9 cellular contexts compared by ENCODE assay signal in the genomic region with DNA sequence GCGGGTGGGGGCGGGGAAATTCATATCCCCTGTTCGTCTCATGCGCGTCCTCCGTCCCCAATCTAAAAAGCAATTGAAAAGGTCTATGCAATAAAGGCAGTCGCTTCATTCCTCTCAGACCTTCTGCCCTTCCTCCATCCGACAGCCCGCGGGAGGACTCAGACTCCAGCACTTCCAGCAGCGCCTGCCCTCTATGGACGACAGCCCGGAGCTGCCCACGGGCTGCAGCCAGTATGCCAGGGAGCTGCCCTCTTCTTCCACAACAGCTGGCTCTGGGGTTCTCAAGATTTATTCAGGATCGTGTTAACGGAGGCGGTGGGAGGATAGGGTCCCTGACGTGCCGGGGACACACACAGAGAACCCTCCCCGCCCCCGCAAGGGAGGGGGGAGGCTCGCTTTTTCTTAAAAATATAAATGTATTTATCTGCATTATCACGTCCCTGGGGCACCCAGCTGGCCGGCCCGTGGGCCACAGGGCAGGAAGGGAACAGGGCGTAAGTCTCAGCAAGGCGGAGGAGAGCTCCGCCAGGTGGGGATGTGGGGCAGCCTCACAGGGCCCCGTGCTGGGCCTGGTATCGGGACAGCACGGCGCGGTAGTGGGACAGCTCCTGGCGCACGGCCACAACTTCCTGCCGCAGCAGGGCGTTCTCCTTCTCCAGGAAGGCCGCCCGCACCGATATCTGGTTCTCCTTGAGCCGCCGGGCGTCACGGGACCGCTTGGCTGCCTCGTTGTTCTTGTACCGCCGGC. TPM values are rescaled to one million over a fixed set of nuclear protein-coding genes. Genes with fewer than 3 reads are reported as not detected.
DNase-seq lines count a peak whose midpoint lies in the region; ATAC-seq and TF ChIP-seq lines count a peak whose summit lies in the region.
"Had no signal": no experiment of that assay in that cellular context is flagged by ENCODE, and none has a peak within 500 bp of the region (broad histone marks: within the 10 kb centered on the region; RNA-seq: fewer than 3 reads in every experiment).

No MANE protein-coding gene starts in this region.

- H3K4me3 Mint-ChIP-seq in T-helper 2 cell treated with Interferon-gamma antibody and Interleukin-4, amounts not matched to agents 5 μg/mL and 100 μg/mL, for 36 hours: no peak overlapping the region
- peak overlapping the region; percentile 67 for H3K4me3 Mint-ChIP-seq in endothelial cell (ENCODE audit: unreplicated experiment)
- no peak overlapping the region for H3K4me3 Mint-ChIP-seq in natural killer cell treated with Interleukin-12 subunit alpha and Interleukin-12 subunit beta and Interleukin-15 and Interleukin-18, amount 100 ng/mL, for 72 hours

- no peak overlapping the region for H3K4me3 ChIP-seq in muscle layer of colon (ENCODE audit: low read depth in 1 of 2, low read length in 2 of 2)
- H3K4me3 ChIP-seq in upper lobe of left lung: peak overlapping the region in 1 of 4 donors; percentile 4
- H3K4me3 ChIP-seq: SJSA1 had no signal

- no peak overlapping the region for H3K9ac ChIP-seq in muscle layer of colon (ENCODE audit: low read length)

- no peak for TF ChIP-seq EP300 in upper lobe of left lung (IDR thresholded peaks at IDR 0.05)

- H3K36me3 Mint-ChIP-seq in T-helper 2 cell treated with Interferon-gamma antibody and Interleukin-4, amounts not matched to agents 5 μg/mL and 100 μg/mL, for 36 hours (ENCODE audit: low read depth): peaks cover 16% of the 10 kb centered on the region
- H3K36me3 Mint-ChIP-seq in endothelial cell (ENCODE audit: low read depth, unreplicated experiment): no peaks in the 10 kb centered on the region
- no peaks in the 10 kb centered on the region for H3K36me3 Mint-ChIP-seq in natural killer cell treated with Interleukin-12 subunit alpha and Interleukin-12 subunit beta and Interleukin-15 and Interleukin-18, amount 100 ng/mL, for 72 hours

- H3K4me1 ChIP-seq in muscle layer of colon (ENCODE audit: insufficient read depth, low read length) (peaks cover 54% of the 10 kb centered on the region), upper lobe of left lung (peaks cover 53 to 61% (median 56%) of the 10 kb centered on the region in 4 donors)

- H3K9me3 Mint-ChIP-seq in T-helper 2 cell treated with Interferon-gamma antibody and Interleukin-4, amounts not matched to agents 5 μg/mL and 100 μg/mL, for 36 hours: no peaks in the 10 kb centered on the region
- no peaks in the 10 kb centered on the region for H3K9me3 Mint-ChIP-seq in endothelial cell (ENCODE audit: unreplicated experiment)
- no peaks in the 10 kb centered on the region for H3K9me3 Mint-ChIP-seq in natural killer cell treated with Interleukin-12 subunit alpha and Interleukin-12 subunit beta and Interleukin-15 and Interleukin-18, amount 100 ng/mL, for 72 hours

- H3K27me3 Mint-ChIP-seq in T-helper 2 cell treated with Interferon-gamma antibody and Interleukin-4, amounts not matched to agents 5 μg/mL and 100 μg/mL, for 36 hours (ENCODE audit: low read depth): no peaks in the 10 kb centered on the region
- H3K27me3 Mint-ChIP-seq in endothelial cell (ENCODE audit: unreplicated experiment): peaks cover 18% of the 10 kb centered on the region
- H3K27me3 Mint-ChIP-seq in natural killer cell treated with Interleukin-12 subunit alpha and Interleukin-12 subunit beta and Interleukin-15 and Interleukin-18, amount 100 ng/mL, for 72 hours: no peaks in the 10 kb centered on the region

- 34 to 35% methylated on average over 34 to 47 of the region's 48 CpGs for WGBS in upper lobe of left lung, 2 donors

- H3K27me3 ChIP-seq in muscle layer of colon (ENCODE audit: control insufficient read depth in 1 of 2, insufficient read depth in 2 of 2, low read length in 2 of 2): no peaks in the 10 kb centered on the region
- no peaks in the 10 kb centered on the region for H3K27me3 ChIP-seq in upper lobe of left lung
- H3K27me3 ChIP-seq: SJSA1 had no signal

- H3K27ac Mint-ChIP-seq in T-helper 2 cell treated with Interferon-gamma antibody and Interleukin-4, amounts not matched to agents 5 μg/mL and 100 μg/mL, for 36 hours: peak overlapping the region; percentile 41
- peak overlapping the region; percentile 83 for H3K27ac Mint-ChIP-seq in endothelial cell (ENCODE audit: unreplicated experiment)
- no peak overlapping the region for H3K27ac Mint-ChIP-seq in natural killer cell treated with Interleukin-12 subunit alpha and Interleukin-12 subunit beta and Interleukin-15 and Interleukin-18, amount 100 ng/mL, for 72 hours

- H3K9me3 ChIP-seq in muscle layer of colon (ENCODE audit: low read length) (no peaks in the 10 kb centered on the region), upper lobe of left lung (no peaks in the 10 kb centered on the region)
- H3K9me3 ChIP-seq: SJSA1 had no signal

- peak overlapping the region; percentile 41 for H3K27ac ChIP-seq in muscle layer of colon (ENCODE audit: low read depth, low read length)
- peak overlapping the region; percentile 70 to 94 (median 78) for H3K27ac ChIP-seq in upper lobe of left lung
- H3K27ac ChIP-seq: SJSA1 had no signal

- no peak for TF ChIP-seq POLR2A in upper lobe of left lung (IDR thresholded peaks at IDR 0.05)

- TF ChIP-seq CTCF in endothelial cell (IDR thresholded peaks at IDR 0.05; ENCODE audit: unreplicated experiment) (no peak), upper lobe of left lung (IDR thresholded peaks at IDR 0.05) (peak in 2 of 6 experiments; percentile 19 to 28)

- H3K4me1 Mint-ChIP-seq in T-helper 2 cell treated with Interferon-gamma antibody and Interleukin-4, amounts not matched to agents 5 μg/mL and 100 μg/mL, for 36 hours (ENCODE audit: low read depth): peaks cover 17% of the 10 kb centered on the region
- H3K4me1 Mint-ChIP-seq in endothelial cell (ENCODE audit: unreplicated experiment): peaks cover 7% of the 10 kb centered on the region
- peaks cover 15 to 30% of the 10 kb centered on the region in 2 donors for H3K4me1 Mint-ChIP-seq in natural killer cell treated with Interleukin-12 subunit alpha and Interleukin-12 subunit beta and Interleukin-15 and Interleukin-18, amount 100 ng/mL, for 72 hours (ENCODE audit: low read depth in 2 of 2)

- no peak for DNase-seq in T-helper 2 cell treated with Interferon-gamma antibody and Interleukin-4, amounts not matched to agents 5 μg/mL and 100 μg/mL, for 36 hours (ENCODE audit: low spot score)
- DNase-seq in T-helper 2 cell (no peak), endothelial cell (ENCODE audit: low spot score) (peak; percentile 61), upper lobe of left lung (peak; percentile 80 to 88), GDM1 (lab: John Stamatoyannopoulos, UW) (no peak)
- no peak for DNase-seq in natural killer cell treated with Interleukin-12 subunit alpha and Interleukin-12 subunit beta and Interleukin-15 and Interleukin-18, amount 100 ng/mL, for 72 hours (ENCODE audit: low spot score)

- H3K36me3 ChIP-seq in muscle layer of colon (ENCODE audit: insufficient read depth, low read length) (peaks cover 44% of the 10 kb centered on the region), upper lobe of left lung (peaks cover 0 to 25% (median 6%) of the 10 kb centered on the region in 4 donors)

- no peak for ATAC-seq in upper lobe of left lung (ENCODE audit: low FRiP score in 2 of 2)
- no peak for ATAC-seq in natural killer cell treated with Interleukin-12 subunit alpha and Interleukin-12 subunit beta and Interleukin-15 and Interleukin-18, amount 100 ng/mL, for 72 hours
- ATAC-seq in HG03521 (IDR thresholded peaks at IDR 0.05; ENCODE audit: unreplicated experiment): no peak

RNA-seq across cellular contexts. Expression of gene DBP, which starts 6.7 kb away (rescaled TPM):
- total RNA-seq in endothelial cell (ENCODE audit: unreplicated experiment) (4.3 TPM), upper lobe of left lung (10 to 100 TPM in 3 of 6 donors, 1 to 10 TPM in 3; 5.2 to 25.4 (median 10.0) TPM)
- total RNA-seq in natural killer cell treated with Interleukin-12 subunit alpha and Interleukin-12 subunit beta and Interleukin-15 and Interleukin-18, amount 100 ng/mL, for 72 hours: 1 to 10 TPM; 3.8 to 3.9 TPM

RNA-seq across cellular contexts. Expression of gene SPHK2, which starts 11.2 kb away (rescaled TPM):
- total RNA-seq in endothelial cell (ENCODE audit: unreplicated experiment) (24.7 TPM), upper lobe of left lung (10 to 100 TPM in 5 of 6 donors, 1 to 10 TPM in 1; 9.1 to 50.3 (median 26.8) TPM)
- 10 to 100 TPM; 37.9 to 71.4 TPM for total RNA-seq in natural killer cell treated with Interleukin-12 subunit alpha and Interleukin-12 subunit beta and Interleukin-15 and Interleukin-18, amount 100 ng/mL, for 72 hours

RNA-seq across cellular contexts. Expression of gene RPL18, which starts 11.5 kb away (rescaled TPM):
- total RNA-seq in endothelial cell (ENCODE audit: unreplicated experiment) (1,683 TPM), upper lobe of left lung (1,000 to 10,000 TPM in 5 of 6 donors, 100 to 1,000 TPM in 1; 950 to 1,930 (median 1,443) TPM)
- total RNA-seq in natural killer cell treated with Interleukin-12 subunit alpha and Interleukin-12 subunit beta and Interleukin-15 and Interleukin-18, amount 100 ng/mL, for 72 hours: 1,000 to 10,000 TPM; 1,029 to 1,552 TPM

RNA-seq across cellular contexts. Expression of gene CA11, which starts 15.5 kb away (rescaled TPM):
- total RNA-seq in endothelial cell (ENCODE audit: unreplicated experiment) (11.9 TPM), upper lobe of left lung (1 to 10 TPM; 2.1 to 8.1 (median 5.3) TPM)
- 1 to 10 TPM; 4.7 to 4.9 TPM for total RNA-seq in natural killer cell treated with Interleukin-12 subunit alpha and Interleukin-12 subunit beta and Interleukin-15 and Interleukin-18, amount 100 ng/mL, for 72 hours
- total RNA-seq: SJSA1 had no signal

RNA-seq across cellular contexts. Expression of gene FAM83E, which starts 15.6 kb away (rescaled TPM):
- total RNA-seq in endothelial cell (ENCODE audit: unreplicated experiment): 0.64 TPM
- total RNA-seq in upper lobe of left lung: 10 to 100 TPM; 24.0 to 87.3 (median 43.3) TPM
- 10 to 100 TPM in 1 of 2 donors, 1 to 10 TPM in 1; 3.5 to 13.7 TPM for total RNA-seq in natural killer cell treated with Interleukin-12 subunit alpha and Interleukin-12 subunit beta and Interleukin-15 and Interleukin-18, amount 100 ng/mL, for 72 hours

Comparison
In these comparisons a context has a peak if more than half of its experiments do, and no peak if none do; other contexts are left out.
1. DNase-seq: peak in endothelial cell (single experiment) and upper lobe of left lung (2 of 2); none in T-helper 2 cell treated with Interferon-gamma antibody and Interleukin-4, amounts not matched to agents 5 μg/mL and 100 μg/mL, for 36 hours (single experiment), T-helper 2 cell (0 of 5), natural killer cell treated with Interleukin-12 subunit alpha and Interleukin-12 subunit beta and Interleukin-15 and Interleukin-18, amount 100 ng/mL, for 72 hours (single experiment) and GDM1 (single experiment).
2. H3K27ac Mint-ChIP-seq: peak in T-helper 2 cell treated with Interferon-gamma antibody and Interleukin-4, amounts not matched to agents 5 μg/mL and 100 μg/mL, for 36 hours (single experiment) and endothelial cell (single experiment); none in natural killer cell treated with Interleukin-12 subunit alpha and Interleukin-12 subunit beta and Interleukin-15 and Interleukin-18, amount 100 ng/mL, for 72 hours (0 of 2).